In genomic region chr2:176553685-176554106, GRCh38 we compare ENCODE assay signal across 1 cellular context.
A peak's percentile ranks its signal among the peaks of the same experiment; 100 is the strongest.
TF ChIP-seq lines count a peak whose summit lies in the region.

No MANE protein-coding gene starts in this region.

TF ChIP-seq in HCT116, 20 proteins besides CTCF, POLR2A, EP300 and RAD21 (continued from another document):
- TF ChIP-seq REST (IDR thresholded peaks at IDR 0.05; ENCODE audit: low read depth) (no peak), EZH2phosphoT487 (IDR thresholded peaks at IDR 0.05; ENCODE audit: borderline replicate concordance) (no peak), TCF7L2 (IDR thresholded peaks at IDR 0.05; ENCODE audit: borderline replicate concordance, extremely low read depth, insufficient read depth, insufficient read length) (no peak), ZNF274 (IDR thresholded peaks at IDR 0.05; ENCODE audit: low read depth, low read length) (no peak), EZH2 (IDR thresholded peaks at IDR 0.05) (no peak), POLR2AphosphoS5 (IDR thresholded peaks at IDR 0.05; ENCODE audit: low read depth, low read length) (no peak), ZBTB33 (IDR thresholded peaks at IDR 0.05; ENCODE audit: extremely low read depth, insufficient replicate concordance, low read length) (no peak), ELF1 (IDR thresholded peaks at IDR 0.05; ENCODE audit: borderline replicate concordance, low read depth) (no peak), FOSL1 (IDR thresholded peaks at IDR 0.05; ENCODE audit: low read depth) (no peak), SIN3A (IDR thresholded peaks at IDR 0.05; ENCODE audit: low read depth) (no peak), CBX3 (IDR thresholded peaks at IDR 0.05; ENCODE audit: low read depth) (peak; percentile 32; the same call in 1 of the 2 replicates), JUND (IDR thresholded peaks at IDR 0.05) (no peak)
